Comparison of ENCODE assay signal across 22 cellular contexts in genomic region chr2:195047955-195048354, GRCh38.
A peak's percentile ranks its signal among the peaks of the same experiment; 100 is the strongest.
DNase-seq lines count a peak whose midpoint lies in the region; ATAC-seq and TF ChIP-seq lines count a peak whose summit lies in the region.
"Had no signal": no experiment of that assay in that cellular context is flagged by ENCODE, and none has a peak within 500 bp of the region (broad histone marks: within the 10 kb centered on the region; RNA-seq: fewer than 3 reads in every experiment).

No MANE protein-coding gene starts in this region.

- H3K4me2 ChIP-seq in GM23338: no peak overlapping the region
- H3K4me2 ChIP-seq: BLaER1 had no signal

- DNase-seq in OCI-M1 (lab: John Stamatoyannopoulos, UW): peak; percentile 10
- DNase-seq in activated T-cell treated with anti-CD3 and anti-CD28 coated beads for 4 hours: no peak
- DNase-seq in stimulated activated naive CD4-positive, alpha-beta T cell (lab: John Stamatoyannopoulos, UW): no peak
- no peak for DNase-seq in GM23338 (ENCODE audit: low spot score)
- DNase-seq: 8988T; ACHN; BE2C; C1 segment of cervical spinal cord; CD4-positive, alpha-beta memory T cell; CD4-positive, CD25-positive, alpha-beta regulatory T cell; CD8-positive, alpha-beta memory T cell; COR-L47; DMS 273 treated with DMSO at 0.1 percent for 48 hours; DMS153; DMS53; DMS79; GF-D8 had no signal

- H3F3A ChIP-seq in GM23338 (replicated peaks; ENCODE audit: low read depth): no peaks in the 10 kb centered on the region

- no peak overlapping the region for H3K4me3 ChIP-seq in GM23338
- H3K4me3 ChIP-seq: BLaER1 had no signal

- TF ChIP-seq CTCF in GM23338 (conservative IDR thresholded peaks at IDR 0.05; ENCODE audit: low read depth in 2 of 2): no peak

- no peaks in the 10 kb centered on the region for H3K36me3 Mint-ChIP-seq in GM23338 (ENCODE audit: low read depth)
- H3K36me3 Mint-ChIP-seq: CD14-positive monocyte; CD4-positive, alpha-beta memory T cell; CD4-positive, CD25-positive, alpha-beta regulatory T cell; CD8-positive, alpha-beta memory T cell had no signal

- H3K4me3 Mint-ChIP-seq in GM23338: no peak overlapping the region
- H3K4me3 Mint-ChIP-seq: CD14-positive monocyte; CD4-positive, alpha-beta memory T cell; CD4-positive, CD25-positive, alpha-beta regulatory T cell; CD8-positive, alpha-beta memory T cell had no signal

- H3K4me1 Mint-ChIP-seq in GM23338: peaks cover 20% of the 10 kb centered on the region
- H3K4me1 Mint-ChIP-seq: CD14-positive monocyte; CD4-positive, alpha-beta memory T cell; CD4-positive, CD25-positive, alpha-beta regulatory T cell; CD8-positive, alpha-beta memory T cell had no signal

- H3K27ac Mint-ChIP-seq in GM23338: no peak overlapping the region
- H3K27ac Mint-ChIP-seq: CD14-positive monocyte; CD4-positive, alpha-beta memory T cell; CD4-positive, CD25-positive, alpha-beta regulatory T cell; CD8-positive, alpha-beta memory T cell had no signal

- H3K4me1 ChIP-seq in GM23338 (ENCODE audit: insufficient read depth): peaks cover 22% of the 10 kb centered on the region
- H3K4me1 ChIP-seq: BE2C, BLaER1 had no signal

- H4K20me1 ChIP-seq in GM23338 (replicated peaks; ENCODE audit: insufficient read depth): no peaks in the 10 kb centered on the region
- H4K20me1 ChIP-seq: BLaER1 had no signal

- H3K9me2 ChIP-seq in GM23338 (ENCODE audit: insufficient read depth): no peaks in the 10 kb centered on the region

- no peaks in the 10 kb centered on the region for H3K79me2 ChIP-seq in GM23338 (replicated peaks; ENCODE audit: insufficient read depth)

- H3K27me3 Mint-ChIP-seq in GM23338 (ENCODE audit: insufficient read depth, low read depth, poor library complexity): no peaks in the 10 kb centered on the region
- H3K27me3 Mint-ChIP-seq: CD4-positive, alpha-beta memory T cell; CD4-positive, CD25-positive, alpha-beta regulatory T cell; CD8-positive, alpha-beta memory T cell had no signal

- H3K27ac ChIP-seq in GM23338 (ENCODE audit: low read depth): no peak overlapping the region
- H3K27ac ChIP-seq: BLaER1 had no signal

- no peaks in the 10 kb centered on the region for H3K36me3 ChIP-seq in GM23338 (ENCODE audit: insufficient read depth)
- H3K36me3 ChIP-seq: BE2C, BLaER1 had no signal

- no peaks in the 10 kb centered on the region for H3K27me3 ChIP-seq in GM23338 (ENCODE audit: insufficient read depth)
- H3K27me3 ChIP-seq: BE2C, BLaER1 had no signal

- H3K9me3 Mint-ChIP-seq in GM23338: no peaks in the 10 kb centered on the region
- H3K9me3 Mint-ChIP-seq: CD4-positive, alpha-beta memory T cell; CD8-positive, alpha-beta memory T cell had no signal

- H2AFZ ChIP-seq in GM23338: no peak overlapping the region

- ATAC-seq in GM18868 (IDR thresholded peaks at IDR 0.05; ENCODE audit: unreplicated experiment): peak; percentile 32
- peak; percentile 52 for ATAC-seq in GM19324 (IDR thresholded peaks at IDR 0.05; ENCODE audit: low FRiP score, unreplicated experiment)
- ATAC-seq in GM23338: no peak
- no peak for ATAC-seq in GM21381 (IDR thresholded peaks at IDR 0.05; ENCODE audit: unreplicated experiment)

TF ChIP-seq in GM23338, 12 proteins besides CTCF, POLR2A, EP300 and RAD21:
- TF ChIP-seq REST (IDR thresholded peaks at IDR 0.05; ENCODE audit: unreplicated experiment) (no peak), ZNF462 (CRISPR knock-in tag; IDR thresholded peaks at IDR 0.05) (no peak), CREB1 (CRISPR knock-in tag; IDR thresholded peaks at IDR 0.05; ENCODE audit: low read depth) (no peak), NANOG (IDR thresholded peaks at IDR 0.05; ENCODE audit: borderline replicate concordance) (no peak), EZH2 (IDR thresholded peaks at IDR 0.05; ENCODE audit: low read depth, unreplicated experiment) (no peak), JUNB (IDR thresholded peaks at IDR 0.05; ENCODE audit: unreplicated experiment) (no peak)

Comparison
In these comparisons a context has a peak if more than half of its experiments do, and no peak if none do; other contexts are left out.
1. ATAC-seq: peak in GM18868 (single experiment) and GM19324 (single experiment); none in GM23338 (single experiment) and GM21381 (single experiment).